Comparison of ENCODE assay signal across 7 cellular contexts in the genomic region with DNA sequence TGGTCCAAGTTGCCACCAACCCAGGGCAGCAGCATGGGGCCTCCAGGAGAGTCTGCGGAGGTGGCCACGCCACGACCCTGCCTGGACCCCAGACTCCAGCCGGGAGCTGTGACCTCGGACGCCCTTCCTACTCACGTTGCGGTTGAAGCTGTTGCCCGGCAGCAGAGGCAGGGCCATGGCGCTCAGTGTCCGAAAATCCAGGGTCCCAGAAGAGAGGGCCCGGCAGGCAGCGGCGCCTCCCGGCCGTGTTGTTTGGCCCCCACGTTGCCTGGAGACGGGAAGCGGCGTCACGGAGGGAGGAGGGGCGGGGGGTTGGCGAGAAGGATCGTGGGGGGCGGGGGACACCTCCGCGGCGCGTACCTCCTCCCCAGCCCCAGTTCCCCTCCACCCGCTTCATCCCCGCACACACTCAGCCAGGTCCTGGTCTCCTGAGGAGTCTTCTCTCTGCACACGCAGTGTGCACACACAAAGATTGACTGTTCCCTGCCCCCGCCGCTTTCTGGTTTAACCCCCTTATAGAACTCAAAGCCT. TPM values are rescaled to one million over a fixed set of nuclear protein-coding genes. Genes with fewer than 3 reads are reported as not detected.
DNase-seq lines count a peak whose midpoint lies in the region; ATAC-seq and TF ChIP-seq lines count a peak whose summit lies in the region.

A gene with protein sequence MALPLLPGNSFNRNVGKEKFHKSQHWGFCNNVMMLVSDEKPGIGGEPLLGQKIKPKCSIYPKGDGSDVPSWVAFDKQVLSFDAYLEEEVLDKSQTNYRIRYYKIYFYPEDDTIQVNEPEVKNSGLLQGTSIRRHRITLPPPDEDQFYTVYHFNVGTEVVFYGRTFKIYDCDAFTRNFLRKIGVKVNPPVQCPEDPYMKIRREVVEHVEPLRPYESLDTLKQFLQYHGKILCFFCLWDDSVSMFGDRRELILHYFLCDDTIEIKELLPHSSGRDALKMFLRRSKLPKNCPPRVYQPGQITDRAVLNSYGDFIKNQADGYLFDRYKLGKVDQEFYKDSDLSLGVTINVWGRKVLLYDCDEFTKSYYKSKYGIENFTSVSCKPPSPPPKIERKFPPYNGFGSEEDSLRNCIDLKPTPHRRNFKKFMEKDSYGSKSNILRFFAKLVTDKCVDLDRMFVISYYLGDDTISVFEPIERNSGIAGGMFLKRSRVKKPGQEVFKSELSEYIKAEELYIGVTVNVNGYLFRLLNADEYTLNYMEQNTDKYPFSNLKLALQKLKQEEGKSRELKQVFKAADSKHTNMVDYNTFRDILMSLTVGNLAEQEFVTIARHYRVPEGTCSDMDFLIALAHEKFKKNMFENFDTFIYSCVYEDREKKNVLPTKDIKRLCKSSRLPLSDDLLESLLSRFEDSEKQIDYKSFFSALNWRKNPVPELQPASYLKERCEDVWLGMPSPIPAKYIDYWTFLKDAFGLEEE (minus strand): TSS at position 261 of the 531 bp plus-strand sequence. CDS start 84 bp downstream, at position 177.

- peaks cover 11% of the 10 kb centered on the region for H3K4me1 Mint-ChIP-seq in activated CD4-positive, alpha-beta T cell treated with anti-CD3 and anti-CD28 coated beads for 36 hours

- no peaks in the 10 kb centered on the region for H3K9me3 ChIP-seq in right lobe of liver

- ATAC-seq in HG03175 (IDR thresholded peaks at IDR 0.05; ENCODE audit: unreplicated experiment) = peak; percentile 59
- peak; percentile 63 for ATAC-seq in activated CD4-positive, alpha-beta T cell treated with anti-CD3 and anti-CD28 coated beads for 36 hours
- ATAC-seq in right lobe of liver = peak; percentile 43 to 50 (median 48)
- ATAC-seq in GM21367 (IDR thresholded peaks at IDR 0.05; ENCODE audit: unreplicated experiment) = no peak

- H3K27ac ChIP-seq in coronary artery (peak within 1 kb of the TSS in 1 of 2 donors; percentile 18), right lobe of liver (no peak within 1 kb of the TSS)

- no peak for TF ChIP-seq POLR2A in right lobe of liver (IDR thresholded peaks at IDR 0.05)

- H3K27ac Mint-ChIP-seq in activated CD4-positive, alpha-beta T cell treated with anti-CD3 and anti-CD28 coated beads for 36 hours = peak within 1 kb of the TSS; percentile 77

- WGBS in right lobe of liver (ENCODE audit: insufficient coverage, low coverage, low lambda C conversion rate, missing lambda C conversion rate) = 33% methylated on average over 5 of the region's 34 CpGs

- H3K4me3 ChIP-seq in coronary artery = peak within 1 kb of the TSS; percentile 70
- H3K4me3 ChIP-seq in right lobe of liver = peak within 1 kb of the TSS in 2 of 3 donors; percentile 6 to 7

- no peaks in the 10 kb centered on the region for H3K27me3 Mint-ChIP-seq in activated CD4-positive, alpha-beta T cell treated with anti-CD3 and anti-CD28 coated beads for 36 hours

- no peaks in the 10 kb centered on the region for H3K9me3 Mint-ChIP-seq in activated CD4-positive, alpha-beta T cell treated with anti-CD3 and anti-CD28 coated beads for 36 hours (ENCODE audit: low read depth)

- POLR2A ChIA-PET in activated CD4-positive, alpha-beta T cell treated with anti-CD3 and anti-CD28 coated beads for 36 hours (lab: Charles Lee) = no interaction called here

- TF ChIP-seq CTCF in coronary artery (IDR thresholded peaks at IDR 0.05) = no peak
- no peak for TF ChIP-seq CTCF in right lobe of liver (IDR thresholded peaks at IDR 0.05)

- H3K36me3 Mint-ChIP-seq in activated CD4-positive, alpha-beta T cell treated with anti-CD3 and anti-CD28 coated beads for 36 hours (ENCODE audit: low read depth) = no peaks in the 10 kb centered on the region

- DNase-seq in activated CD4-positive, alpha-beta T cell treated with anti-CD3 and anti-CD28 coated beads for 36 hours = peak; percentile 59
- peak; percentile 73 for DNase-seq in coronary artery (ENCODE audit: low spot score)
- DNase-seq in right lobe of liver = peak in 2 of 3 donors; percentile 43 to 58
- DNase-seq in stimulated activated CD4-positive, alpha-beta T cell treated with anti-CD3 and anti-CD28 coated beads, TNF-alpha, amount 100 ng/mL, for 48 hours (ENCODE audit: low read depth in 3 of 3) = peak; percentile 3 to 21 (median 6)
- no peak for DNase-seq in DMS79 treated with DMSO at 0.1 percent for 48 hours (lab: John Stamatoyannopoulos, UW)

- no peaks in the 10 kb centered on the region for H3K36me3 ChIP-seq in right lobe of liver

- peaks cover 0 to 8% of the 10 kb centered on the region in 2 donors for H3K27me3 ChIP-seq in right lobe of liver

- H3K4me3 Mint-ChIP-seq in activated CD4-positive, alpha-beta T cell treated with anti-CD3 and anti-CD28 coated beads for 36 hours = peak within 1 kb of the TSS; percentile 73

- intact Hi-C loops in activated CD4-positive, alpha-beta T cell treated with anti-CD3 and anti-CD28 coated beads for 36 hours (cut with DNase I, micrococcal nuclease) = loop anchor here in 1 of 2 experiments (5.0 kb wide), 1 partner anchor 96 kb away; no protein-coding TSS in a partner anchor
- intact Hi-C loops in right lobe of liver (cut with DNase I) = no loop called here

- CTCF ChIA-PET in activated CD4-positive, alpha-beta T cell treated with anti-CD3 and anti-CD28 coated beads for 36 hours (lab: Charles Lee) = no interaction called here

- H3K4me1 ChIP-seq in right lobe of liver = no peaks in the 10 kb centered on the region

RNA-seq across cellular contexts. Expression of the gene that starts here (rescaled TPM):
- total RNA-seq in activated CD4-positive, alpha-beta T cell treated with anti-CD3 and anti-CD28 coated beads for 36 hours = under 1 TPM; 0.30 to 0.46 TPM
- under 1 TPM in 1 of 6 experiments, not detected in 5; 0.13 TPM for total RNA-seq in right lobe of liver

Comparison
In these comparisons a context has a peak if more than half of its experiments do, and no peak if none do; other contexts are left out.
1. Peak in DNase-seq and ATAC-seq in activated CD4-positive, alpha-beta T cell treated with anti-CD3 and anti-CD28 coated beads for 36 hours; RNA of the gene not detected or under 1 TPM.
2. Peak in DNase-seq, ATAC-seq and H3K4me3 ChIP-seq in right lobe of liver; RNA of the gene not detected or under 1 TPM.